19 cellular contexts compared by ENCODE assay signal in genomic region chr11:47158242-47158641, GRCh38. TPM values are rescaled to one million over a fixed set of nuclear protein-coding genes. Genes with fewer than 3 reads are reported as not detected.
DNase-seq lines count a peak whose midpoint lies in the region; ATAC-seq, FAIRE-seq and TF ChIP-seq lines count a peak whose summit lies in the region.
"Had no signal": no experiment of that assay in that cellular context is flagged by ENCODE, and none has a peak within 500 bp of the region (broad histone marks: within the 10 kb centered on the region; RNA-seq: fewer than 3 reads in every experiment).

No MANE protein-coding gene starts in this region.

- POLR2A ChIA-PET in activated naive CD8-positive, alpha-beta T cell treated with anti-CD3 and anti-CD28 coated beads, Interleukin-2, amount 10 ng/mL, durations not matched to agents 7 days and 5 days (lab: Charles Lee) = no interaction called here

- no peak overlapping the region for H2AFZ ChIP-seq in astrocyte (ENCODE audit: low read depth, low read length)
- H2AFZ ChIP-seq: GM23248 had no signal

- DNase-seq in activated naive CD8-positive, alpha-beta T cell treated with anti-CD3 and anti-CD28 coated beads, Interleukin-2, amount 10 ng/mL, durations not matched to agents 7 days and 5 days = no peak
- DNase-seq in activated naive CD8-positive, alpha-beta T cell treated with anti-CD3 and anti-CD28 coated beads for 36 hours = no peak
- DNase-seq in astrocyte (ENCODE audit: low read depth) (no peak), upper lobe of right lung (no peak)
- DNase-seq: GF-D8, MG63, NCI-H1105, NCI-H1694 treated with DMSO at 0.1 percent for 48 hours, NCI-H2171, NCI-H446 treated with DMSO at 0.1 percent for 48 hours, NCI-H774 had no signal

- H3K27me3 ChIP-seq in astrocyte (ENCODE audit: insufficient read depth, low read length) (no peaks in the 10 kb centered on the region), mucosa of stomach (ENCODE audit: control insufficient read depth, insufficient read depth, low read length) (no peaks in the 10 kb centered on the region), upper lobe of right lung (no peaks in the 10 kb centered on the region)
- H3K27me3 ChIP-seq: MG63 had no signal

- H3K36me3 Mint-ChIP-seq in activated naive CD8-positive, alpha-beta T cell treated with anti-CD3 and anti-CD28 coated beads, Interleukin-2, amount 10 ng/mL, durations not matched to agents 7 days and 5 days = no peaks in the 10 kb centered on the region
- no peaks in the 10 kb centered on the region for H3K36me3 Mint-ChIP-seq in activated naive CD8-positive, alpha-beta T cell treated with anti-CD3 and anti-CD28 coated beads for 36 hours
- peaks cover 5% of the 10 kb centered on the region for H3K36me3 Mint-ChIP-seq in astrocyte (ENCODE audit: low read depth, unreplicated experiment)

- no peak overlapping the region for H3K27ac ChIP-seq in astrocyte (ENCODE audit: low read depth, low read length)
- H3K27ac ChIP-seq in temporal lobe (ENCODE audit: low read depth, low read length) = peak overlapping the region; percentile 78
- H3K27ac ChIP-seq in upper lobe of right lung = no peak overlapping the region
- H3K27ac ChIP-seq: GM23248 had no signal

- H3K36me3 ChIP-seq in astrocyte (ENCODE audit: insufficient read depth, low read length) = no peaks in the 10 kb centered on the region
- H3K36me3 ChIP-seq in mucosa of stomach (ENCODE audit: control insufficient read depth, insufficient read depth, low read length) = no peaks in the 10 kb centered on the region
- no peaks in the 10 kb centered on the region for H3K36me3 ChIP-seq in upper lobe of right lung

- H3K4me3 ChIP-seq in astrocyte (ENCODE audit: insufficient read depth, low read depth, low read length) (no peak overlapping the region), mucosa of stomach (ENCODE audit: low read length) (no peak overlapping the region), upper lobe of right lung (no peak overlapping the region)
- H3K4me3 ChIP-seq: GM23248, MG63 had no signal

- no peak for ATAC-seq in activated naive CD8-positive, alpha-beta T cell treated with anti-CD3 and anti-CD28 coated beads, Interleukin-2, amount 10 ng/mL, durations not matched to agents 7 days and 5 days (ENCODE audit: low read depth)
- no peak for ATAC-seq in upper lobe of right lung
- ATAC-seq in HG02623 (IDR thresholded peaks at IDR 0.05; ENCODE audit: unreplicated experiment) = no peak
- ATAC-seq in GM19463 (IDR thresholded peaks at IDR 0.05; ENCODE audit: unreplicated experiment) = no peak
- ATAC-seq: HepG2 had no signal

- FAIRE-seq in astrocyte (lab: Jason Lieb, UNC) = no peak
- FAIRE-seq: D721Med, HepG2 had no signal

- H3K79me2 ChIP-seq in astrocyte (ENCODE audit: insufficient read depth, low read length) = no peaks in the 10 kb centered on the region

- no peak overlapping the region for H3K4me2 ChIP-seq in astrocyte (ENCODE audit: low read length)

- TF ChIP-seq CTCF in astrocyte (IDR thresholded peaks at IDR 0.05; ENCODE audit: insufficient read depth, low read depth, low read length) (no peak), upper lobe of right lung (IDR thresholded peaks at IDR 0.05) (no peak)

- H3K9me3 Mint-ChIP-seq in activated naive CD8-positive, alpha-beta T cell treated with anti-CD3 and anti-CD28 coated beads, Interleukin-2, amount 10 ng/mL, durations not matched to agents 7 days and 5 days = no peaks in the 10 kb centered on the region
- no peaks in the 10 kb centered on the region for H3K9me3 Mint-ChIP-seq in activated naive CD8-positive, alpha-beta T cell treated with anti-CD3 and anti-CD28 coated beads for 36 hours
- no peaks in the 10 kb centered on the region for H3K9me3 Mint-ChIP-seq in astrocyte (ENCODE audit: unreplicated experiment)
- H3K9me3 Mint-ChIP-seq: CD14-positive monocyte had no signal

- H4K20me1 ChIP-seq in astrocyte (ENCODE audit: insufficient read depth, low read length) = peaks cover 35% of the 10 kb centered on the region

- H3K27me3 Mint-ChIP-seq in activated naive CD8-positive, alpha-beta T cell treated with anti-CD3 and anti-CD28 coated beads, Interleukin-2, amount 10 ng/mL, durations not matched to agents 7 days and 5 days = no peaks in the 10 kb centered on the region
- no peaks in the 10 kb centered on the region for H3K27me3 Mint-ChIP-seq in activated naive CD8-positive, alpha-beta T cell treated with anti-CD3 and anti-CD28 coated beads for 36 hours
- H3K27me3 Mint-ChIP-seq in astrocyte (ENCODE audit: low read depth, unreplicated experiment) = no peaks in the 10 kb centered on the region

- no peak overlapping the region for H3K4me3 Mint-ChIP-seq in activated naive CD8-positive, alpha-beta T cell treated with anti-CD3 and anti-CD28 coated beads, Interleukin-2, amount 10 ng/mL, durations not matched to agents 7 days and 5 days
- no peak overlapping the region for H3K4me3 Mint-ChIP-seq in activated naive CD8-positive, alpha-beta T cell treated with anti-CD3 and anti-CD28 coated beads for 36 hours
- H3K4me3 Mint-ChIP-seq in astrocyte (ENCODE audit: unreplicated experiment) = peak overlapping the region; percentile 20
- H3K4me3 Mint-ChIP-seq: CD14-positive monocyte had no signal

- intact Hi-C loops in upper lobe of right lung (cut with DNase I) = no loop called here

- H3K9ac ChIP-seq in astrocyte (ENCODE audit: low read length) (no peak overlapping the region), mucosa of stomach (ENCODE audit: low read length) (peak overlapping the region; percentile 13)
- H3K9ac ChIP-seq: GM23248 had no signal

- peaks cover 24% of the 10 kb centered on the region for H3K4me1 ChIP-seq in astrocyte (ENCODE audit: insufficient read depth, low read length)
- H3K4me1 ChIP-seq in mucosa of stomach (ENCODE audit: control insufficient read depth, insufficient read depth, low read length) = peaks cover 20% of the 10 kb centered on the region
- peaks cover 9% of the 10 kb centered on the region for H3K4me1 ChIP-seq in upper lobe of right lung

- H3K9me3 ChIP-seq in astrocyte (ENCODE audit: insufficient read depth, low read depth, low read length) = no peaks in the 10 kb centered on the region
- H3K9me3 ChIP-seq in mucosa of stomach (ENCODE audit: control insufficient read depth, low read length) = no peaks in the 10 kb centered on the region
- no peaks in the 10 kb centered on the region for H3K9me3 ChIP-seq in upper lobe of right lung
- H3K9me3 ChIP-seq: MG63 had no signal

- peaks cover 29% of the 10 kb centered on the region for H3K4me1 Mint-ChIP-seq in activated naive CD8-positive, alpha-beta T cell treated with anti-CD3 and anti-CD28 coated beads, Interleukin-2, amount 10 ng/mL, durations not matched to agents 7 days and 5 days
- peaks cover 29% of the 10 kb centered on the region for H3K4me1 Mint-ChIP-seq in activated naive CD8-positive, alpha-beta T cell treated with anti-CD3 and anti-CD28 coated beads for 36 hours
- H3K4me1 Mint-ChIP-seq in astrocyte (ENCODE audit: low read depth, unreplicated experiment) = peaks cover 9% of the 10 kb centered on the region

- H3K27ac Mint-ChIP-seq in activated naive CD8-positive, alpha-beta T cell treated with anti-CD3 and anti-CD28 coated beads, Interleukin-2, amount 10 ng/mL, durations not matched to agents 7 days and 5 days = peak overlapping the region; percentile 79
- no peak overlapping the region for H3K27ac Mint-ChIP-seq in activated naive CD8-positive, alpha-beta T cell treated with anti-CD3 and anti-CD28 coated beads for 36 hours
- no peak overlapping the region for H3K27ac Mint-ChIP-seq in astrocyte (ENCODE audit: unreplicated experiment)

RNA-seq across cellular contexts. Expression of gene ARFGAP2, which starts 18.4 kb away (rescaled TPM):
- 100 to 1,000 TPM; 108 to 113 TPM for total RNA-seq in activated naive CD8-positive, alpha-beta T cell treated with anti-CD3 and anti-CD28 coated beads, Interleukin-2, amount 10 ng/mL, durations not matched to agents 7 days and 5 days
- total RNA-seq in activated naive CD8-positive, alpha-beta T cell treated with anti-CD3 and anti-CD28 coated beads for 36 hours = 10 to 100 TPM; 87.6 to 92.6 TPM
- total RNA-seq in astrocyte = 46.3 and 51.0 TPM in 2 replicates
- 79.4 TPM for total RNA-seq in temporal lobe
- total RNA-seq in upper lobe of right lung = 92.9 TPM

RNA-seq across cellular contexts. Expression of gene PACSIN3, which starts 28.0 kb away (rescaled TPM):
- 1 to 10 TPM; 1.1 to 1.3 TPM for total RNA-seq in activated naive CD8-positive, alpha-beta T cell treated with anti-CD3 and anti-CD28 coated beads, Interleukin-2, amount 10 ng/mL, durations not matched to agents 7 days and 5 days
- total RNA-seq in activated naive CD8-positive, alpha-beta T cell treated with anti-CD3 and anti-CD28 coated beads for 36 hours = 1 to 10 TPM; 6.8 to 7.0 TPM
- total RNA-seq in astrocyte (34.3 and 35.6 TPM in 2 replicates), temporal lobe (3.4 TPM), upper lobe of right lung (36.9 TPM)

RNA-seq across cellular contexts. Expression of gene DDB2, which starts 56.5 kb away (rescaled TPM):
- total RNA-seq in activated naive CD8-positive, alpha-beta T cell treated with anti-CD3 and anti-CD28 coated beads, Interleukin-2, amount 10 ng/mL, durations not matched to agents 7 days and 5 days = 100 to 1,000 TPM; 178 to 181 TPM
- total RNA-seq in activated naive CD8-positive, alpha-beta T cell treated with anti-CD3 and anti-CD28 coated beads for 36 hours = 100 to 1,000 TPM; 111 to 112 TPM
- total RNA-seq in astrocyte = 40.0 and 47.0 TPM in 2 replicates
- 6.6 TPM for total RNA-seq in temporal lobe
- 49.6 TPM for total RNA-seq in upper lobe of right lung
